Comparison of ENCODE assay signal across 14 cellular contexts in the genomic region with DNA sequence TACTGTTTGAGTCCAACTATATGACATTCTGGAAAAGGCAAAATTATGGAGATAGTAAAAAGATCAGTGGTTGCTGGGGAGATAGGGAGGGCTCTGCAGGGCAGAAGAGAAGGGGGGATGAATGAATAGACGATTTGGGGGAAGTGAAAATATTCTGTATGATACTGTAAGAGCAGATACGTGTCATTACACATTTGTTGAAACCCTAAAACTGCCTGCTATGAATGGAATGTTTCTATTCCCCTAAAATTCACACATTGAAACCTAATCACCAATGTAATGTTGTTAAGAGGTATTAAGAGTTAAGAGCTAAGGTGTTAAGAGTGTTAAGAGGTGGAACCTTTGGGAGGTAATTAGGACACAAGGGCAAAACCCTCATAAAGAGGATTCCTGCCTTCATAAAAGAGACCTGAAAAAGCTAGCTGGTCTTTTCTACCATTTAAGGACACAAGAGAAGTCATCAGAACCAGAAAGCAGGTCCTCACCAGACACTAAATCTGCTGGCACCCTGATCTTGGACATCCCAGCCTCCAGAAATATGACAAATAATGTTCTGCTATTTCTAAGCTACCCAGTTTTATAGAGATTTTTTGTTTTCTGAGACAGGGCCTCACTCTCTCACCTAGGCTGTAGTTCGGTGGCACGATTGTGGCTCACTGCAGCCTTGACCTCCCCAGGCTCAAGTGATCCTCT.
A peak's percentile ranks its signal among the peaks of the same experiment; 100 is the strongest.
DNase-seq lines count a peak whose midpoint lies in the region; ATAC-seq and TF ChIP-seq lines count a peak whose summit lies in the region.
"Had no signal": no experiment of that assay in that cellular context is flagged by ENCODE, and none has a peak within 500 bp of the region (broad histone marks: within the 10 kb centered on the region; RNA-seq: fewer than 3 reads in every experiment).

No MANE protein-coding gene starts in this region.

- DNase-seq in NK-92 treated with Interleukin-12 subunit alpha and Interleukin-12 subunit beta, amount 100 ng/mL, for 24 hours (lab: John Stamatoyannopoulos, UW) = no peak
- DNase-seq in hepatocyte (ENCODE audit: low spot score) (no peak), SW480 (ENCODE audit: low spot score) (no peak)
- DNase-seq: activated CD4-positive, CD25-positive, alpha-beta regulatory T cell treated with anti-CD3 and anti-CD28 coated beads, Interleukin-2, amount 50 U/mL, for 72 hours; activated naive CD4-positive, alpha-beta T cell treated with Interleukin-2 at 50 U/mL for 16 hours; cortex of kidney; lower lobe of right lung; NCI-H2081; posterior cingulate gyrus had no signal

- no peaks in the 10 kb centered on the region for H3K9me3 ChIP-seq in hepatocyte (ENCODE audit: low read depth)
- H3K9me3 ChIP-seq: lower lobe of right lung had no signal

- H3K36me3 ChIP-seq in hepatocyte (replicated peaks; ENCODE audit: insufficient read depth, low read depth) = no peaks in the 10 kb centered on the region

- no peaks in the 10 kb centered on the region for H3K79me2 ChIP-seq in hepatocyte

- H3K9me2 ChIP-seq in hepatocyte (replicated peaks; ENCODE audit: insufficient read depth) = no peaks in the 10 kb centered on the region

- H3K4me2 ChIP-seq in hepatocyte = no peak overlapping the region

- no peak overlapping the region for H3K4me3 ChIP-seq in hepatocyte
- H3K4me3 ChIP-seq: lower lobe of right lung had no signal

- ATAC-seq in GM18517 (IDR thresholded peaks at IDR 0.05; ENCODE audit: unreplicated experiment) (peak; percentile 82), GM21515 (IDR thresholded peaks at IDR 0.05; ENCODE audit: unreplicated experiment) (peak; percentile 69), HG03159 (IDR thresholded peaks at IDR 0.05; ENCODE audit: unreplicated experiment) (peak; percentile 76), HG03097 (IDR thresholded peaks at IDR 0.05; ENCODE audit: low FRiP score, unreplicated experiment) (no peak)
- ATAC-seq: lower lobe of right lung had no signal

- peaks cover 4% of the 10 kb centered on the region for H4K20me1 ChIP-seq in hepatocyte (ENCODE audit: insufficient read depth, poor library complexity, severe bottlenecking)

- 84% methylated on average over 4 of the region's 4 CpGs for WGBS in hepatocyte (ENCODE audit: low lambda C conversion rate, missing lambda C conversion rate)

- no peaks in the 10 kb centered on the region for H3K27me3 ChIP-seq in layer of hippocampus (ENCODE audit: control insufficient read depth, insufficient read depth, low read length)
- H3K27me3 ChIP-seq in hepatocyte = no peaks in the 10 kb centered on the region

- no peaks in the 10 kb centered on the region for H3K4me1 ChIP-seq in hepatocyte (ENCODE audit: insufficient read depth)
- H3K4me1 ChIP-seq: lower lobe of right lung had no signal

- TF ChIP-seq CTCF in hepatocyte (IDR thresholded peaks at IDR 0.05; ENCODE audit: poor library complexity) = no peak

- no peak overlapping the region for H2AFZ ChIP-seq in hepatocyte

- H3K27ac ChIP-seq in layer of hippocampus (ENCODE audit: low read depth, low read length) (peak overlapping the region; percentile 27), hepatocyte (no peak overlapping the region)
- H3K27ac ChIP-seq: lower lobe of right lung had no signal
